ENCODE assay signal across 15 cellular contexts in genomic region chr14:88995437-88996198, GRCh38.
A peak's percentile ranks its signal among the peaks of the same experiment; 100 is the strongest.
DNase-seq lines count a peak whose midpoint lies in the region; ATAC-seq, FAIRE-seq and TF ChIP-seq lines count a peak whose summit lies in the region.
"Had no signal": no experiment of that assay in that cellular context is flagged by ENCODE, and none has a peak within 500 bp of the region (broad histone marks: within the 10 kb centered on the region; RNA-seq: fewer than 3 reads in every experiment).

No MANE protein-coding gene starts in this region.

- H3K4me1 Mint-ChIP-seq in HFFc6 (ENCODE audit: low read depth), result peaks cover 61% of the 10 kb centered on the region

- no peak overlapping the region for H3K4me3 ChIP-seq in bronchial epithelial cell (ENCODE audit: low read depth, low read length)
- H3K4me3 ChIP-seq in coronary artery, result no peak overlapping the region
- H3K4me3 ChIP-seq: BLaER1 treated with 17β-estradiol and CSF1 and Interleukin-3, amounts not matched to agents 10 nM and 100 nM; HAP-1 had no signal

- 0 out of 2 replicates have a peak, but pooled peaks cover 3% of the 10 kb centered on the region for H3K36me3 Mint-ChIP-seq in HFFc6 (ENCODE audit: low read depth)

- DNase-seq in AG08396 (ENCODE audit: low spot score) (peak; percentile 66), HFFc6 (peak; percentile 69), bronchial epithelial cell (ENCODE audit: low read depth) (peak; percentile 61), left lobe of liver (ENCODE audit: low spot score) (no peak), coronary artery (ENCODE audit: low spot score) (no peak), NCI-H1048 (lab: John Stamatoyannopoulos, UW) (no peak)
- DNase-seq in stimulated activated naive CD4-positive, alpha-beta T cell treated with Interleukin-2 at 50 U/mL for 16 hours (lab: John Stamatoyannopoulos, UW), result no peak
- DNase-seq: activated CD4-positive, CD25-positive, alpha-beta regulatory T cell treated with anti-CD3 and anti-CD28 coated beads, Interleukin-2, amount 50 U/mL, for 72 hours; activated T-cell treated with anti-CD3 and anti-CD28 coated beads, Interleukin-2, amount 50 U/mL, for 48 hours; aorta; effector memory CD8-positive, alpha-beta T cell; MV-4-11 had no signal

- peaks cover 4% of the 10 kb centered on the region; the same call in 1 of the 2 replicates for H3K9me3 Mint-ChIP-seq in HFFc6
- H3K9me3 Mint-ChIP-seq: effector memory CD8-positive, alpha-beta T cell had no signal

- ATAC-seq in left lobe of liver (peak; percentile 23), HG03520 (IDR thresholded peaks at IDR 0.05; ENCODE audit: unreplicated experiment) (no peak)
- ATAC-seq: effector memory CD8-positive, alpha-beta T cell had no signal

- peaks cover 1% of the 10 kb centered on the region for H3K27me3 Mint-ChIP-seq in HFFc6 (ENCODE audit: insufficient read depth)

- TF ChIP-seq CTCF in HFFc6 (IDR thresholded peaks at IDR 0.05) (no peak), bronchial epithelial cell (IDR thresholded peaks at IDR 0.05; ENCODE audit: insufficient read depth, low read length, severe bottlenecking) (no peak), coronary artery (IDR thresholded peaks at IDR 0.05) (no peak)

- H3K27ac Mint-ChIP-seq in HFFc6, result peak overlapping the region; percentile 72
- H3K27ac Mint-ChIP-seq: effector memory CD8-positive, alpha-beta T cell had no signal

- H3K36me3 ChIP-seq in bronchial epithelial cell (ENCODE audit: control insufficient read depth, insufficient read depth, low read length), result no peaks in the 10 kb centered on the region
- H3K36me3 ChIP-seq: BLaER1 treated with 17β-estradiol and CSF1 and Interleukin-3, amounts not matched to agents 10 nM and 100 nM; HAP-1 had no signal

- peak overlapping the region; percentile 36; the same call in 1 of the 2 replicates for H3K4me3 Mint-ChIP-seq in HFFc6
- H3K4me3 Mint-ChIP-seq: effector memory CD8-positive, alpha-beta T cell had no signal

- no peak for FAIRE-seq in bronchial epithelial cell (lab: Jason Lieb, UNC)

- H3K27ac ChIP-seq in coronary artery, result no peak overlapping the region
- H3K27ac ChIP-seq: BLaER1 treated with 17β-estradiol and CSF1 and Interleukin-3, amounts not matched to agents 10 nM and 100 nM had no signal

- no peaks in the 10 kb centered on the region for H3K27me3 ChIP-seq in bronchial epithelial cell (ENCODE audit: control insufficient read depth, insufficient read depth, low read length)
- H3K27me3 ChIP-seq: BLaER1 treated with 17β-estradiol and CSF1 and Interleukin-3, amounts not matched to agents 10 nM and 100 nM had no signal

Comparison
In these comparisons a context has a peak if more than half of its experiments do, and no peak if none do; other contexts are left out.
1. DNase-seq: peak in AG08396 (single experiment), HFFc6 (single experiment) and bronchial epithelial cell (single experiment); none in left lobe of liver (single experiment), coronary artery (single experiment), stimulated activated naive CD4-positive, alpha-beta T cell treated with Interleukin-2 at 50 U/mL for 16 hours (single experiment) and NCI-H1048 (single experiment).